In the genomic region with DNA sequence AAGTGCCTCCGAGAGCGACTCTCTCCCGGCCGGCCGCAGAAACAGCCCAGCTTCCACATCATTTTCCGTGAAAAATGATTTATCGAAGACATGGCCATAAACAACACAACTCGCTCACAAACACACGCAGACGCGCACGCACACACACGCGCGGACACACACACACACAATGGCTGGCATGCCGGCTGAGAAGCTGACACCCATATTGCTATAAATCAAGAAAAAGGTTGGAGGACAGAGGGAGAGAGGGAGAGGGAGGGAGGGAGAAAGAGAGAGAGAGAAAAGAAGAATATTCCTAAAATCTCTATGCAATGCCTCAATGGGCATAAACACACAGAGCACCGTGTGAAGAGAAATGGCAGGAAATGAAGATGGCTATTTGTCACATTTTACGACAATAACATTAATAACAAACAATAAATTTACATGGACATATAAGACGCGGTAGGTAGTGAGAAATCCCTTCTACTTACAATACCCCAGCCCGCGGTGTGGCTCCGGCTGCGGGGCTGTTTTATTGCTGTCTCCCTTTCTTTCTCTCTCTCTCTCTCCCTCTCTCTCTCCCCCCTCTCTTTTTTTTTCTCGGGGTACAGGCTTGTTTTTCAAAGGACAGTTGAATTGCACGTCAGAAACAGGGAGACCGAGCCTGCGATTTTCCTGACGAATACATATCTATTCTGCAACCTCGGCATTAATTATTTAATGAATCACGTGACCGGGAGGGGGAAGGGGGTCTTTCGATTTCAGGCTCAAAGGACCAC, we compare ENCODE assay signal across 14 cellular contexts. TPM values are rescaled to one million over a fixed set of nuclear protein-coding genes. Genes with fewer than 3 reads are reported as not detected.
DNase-seq lines count a peak whose midpoint lies in the region; ATAC-seq, FAIRE-seq and TF ChIP-seq lines count a peak whose summit lies in the region.
"Had no signal": no experiment of that assay in that cellular context is flagged by ENCODE, and none has a peak within 500 bp of the region (broad histone marks: within the 10 kb centered on the region; RNA-seq: fewer than 3 reads in every experiment).

No MANE protein-coding gene starts in this region.

- 11 to 14% (median 14%) methylated on average over 31 to 33 of the region's 33 CpGs for WGBS in heart left ventricle, 4 donors
- WGBS in adipose tissue, 3 donors = 8 to 17% (median 14%) methylated on average over 33 of the region's 33 CpGs
- 45 to 52% methylated on average over 15 to 33 of the region's 33 CpGs for WGBS in transverse colon (ENCODE audit: low coverage in 1 of 2), 2 donors

- FAIRE-seq in kidney (lab: Jason Lieb, UNC) (no peak), H54 (lab: Jason Lieb, UNC) (no peak)

- no peaks in the 10 kb centered on the region for H3K9me3 ChIP-seq in heart left ventricle
- no peaks in the 10 kb centered on the region for H3K9me3 ChIP-seq in kidney (ENCODE audit: control insufficient read depth in 1 of 2, low read length in 2 of 2)
- H3K9me3 ChIP-seq in transverse colon = no peaks in the 10 kb centered on the region

- DNase-seq in heart left ventricle (no peak), Right ventricle myocardium inferior (ENCODE audit: missing footprints) (no peak), kidney (no peak), transverse colon (no peak), H54 (ENCODE audit: insufficient read length, low spot score) (no peak), NCI-H345 (lab: John Stamatoyannopoulos, UW) (no peak)
- DNase-seq: activated CD4-positive, alpha-beta T cell treated with anti-CD3 and anti-CD28 coated beads for 36 hours; C1 segment of cervical spinal cord; KG1; SIG-M5; stimulated activated naive CD8-positive, alpha-beta T cell treated with anti-CD3 and anti-CD28 coated beads, Interleukin-15, amount 100 ng/mL, for 72 hours had no signal

- H3K27me3 ChIP-seq in heart left ventricle = peaks cover 9 to 100% (median 95%) of the 10 kb centered on the region in 9 donors
- H3K27me3 ChIP-seq in transverse colon = no peaks in the 10 kb centered on the region

- in situ Hi-C loops in transverse colon (cut with MboI; ENCODE audit: low pct_ligation_motif_present in 1 of 4, low pct_unique_long_range_greater_than_20kb in 1 of 4, low sequenced_read_pairs in 3 of 4) = no loop called here

- intact Hi-C loops in heart left ventricle (cut with DNase I) (no loop called here), Right ventricle myocardium inferior (cut with DNase I) (no loop called here), kidney (cut with DNase I) (no loop called here), transverse colon (cut with DNase I; ENCODE audit: low total_unique reads) (no loop called here)

- no peaks in the 10 kb centered on the region for H3K36me3 ChIP-seq in heart left ventricle
- peaks cover 2 to 5% of the 10 kb centered on the region in 2 donors for H3K36me3 ChIP-seq in kidney (ENCODE audit: control insufficient read depth in 1 of 2, insufficient read depth in 2 of 2, low read length in 2 of 2)
- no peaks in the 10 kb centered on the region for H3K36me3 ChIP-seq in transverse colon

- H3K4me3 ChIP-seq in heart left ventricle (peak overlapping the region in 4 of 12 donors; percentile 15 to 24 (median 18)), kidney (ENCODE audit: low read length in 2 of 2) (peak overlapping the region; percentile 10 to 44), transverse colon (peak overlapping the region in 2 of 4 donors; percentile 14 to 36)

- H3K9ac ChIP-seq in kidney (ENCODE audit: low read length in 2 of 2) = peak overlapping the region in 1 of 2 donors; percentile 70

- TF ChIP-seq POLR2A in heart left ventricle (IDR thresholded peaks at IDR 0.05) (no peak), transverse colon (IDR thresholded peaks at IDR 0.05) (no peak), H54 (IDR thresholded peaks at IDR 0.05; ENCODE audit: low read depth, low read length) (no peak)

- ATAC-seq in heart left ventricle (no peak), Right ventricle myocardium inferior (no peak), HG03342 (IDR thresholded peaks at IDR 0.05; ENCODE audit: unreplicated experiment) (no peak)
- ATAC-seq: activated CD4-positive, alpha-beta T cell treated with anti-CD3 and anti-CD28 coated beads for 36 hours; stimulated activated naive CD8-positive, alpha-beta T cell treated with anti-CD3 and anti-CD28 coated beads, Interleukin-15, amount 100 ng/mL, for 72 hours had no signal

- H3K27ac ChIP-seq in heart left ventricle = peak overlapping the region in 7 of 12 donors; percentile 43 to 97 (median 71)
- H3K27ac ChIP-seq in adipose tissue (ENCODE audit: low read depth, low read length) = peak overlapping the region; percentile 17
- peak overlapping the region; percentile 18 to 33 for H3K27ac ChIP-seq in kidney (ENCODE audit: low read depth in 2 of 2, low read length in 2 of 2)
- H3K27ac ChIP-seq in transverse colon = peak overlapping the region; percentile 89 to 95 (median 92)

- TF ChIP-seq CTCF in heart left ventricle (IDR thresholded peaks at IDR 0.05) (no peak), kidney (IDR thresholded peaks at IDR 0.05; ENCODE audit: borderline replicate concordance, extremely low read depth, insufficient read depth) (no peak), transverse colon (IDR thresholded peaks at IDR 0.05) (no peak)

- TF ChIP-seq EP300 in transverse colon (IDR thresholded peaks at IDR 0.05; ENCODE audit: low read depth) = no peak

- H3K4me1 ChIP-seq in heart left ventricle (peaks cover 0 to 39% (median 0%) of the 10 kb centered on the region in 12 donors), kidney (ENCODE audit: control insufficient read depth in 1 of 2, insufficient read depth in 1 of 2, low read depth in 1 of 2, low read length in 2 of 2) (peaks cover 38 to 40% of the 10 kb centered on the region in 2 donors), transverse colon (peaks cover 35 to 95% (median 71%) of the 10 kb centered on the region in 4 donors)

RNA-seq across cellular contexts. Expression of gene HOXB4, which starts 9.5 kb away (rescaled TPM):
- total RNA-seq in heart left ventricle (1 to 10 TPM in 2 of 9 donors, under 1 TPM in 6, not detected in 1; 0.27 to 2.8 (median 0.66) TPM), Right ventricle myocardium inferior (0.38 TPM), kidney (22.6 TPM), transverse colon (1 to 10 TPM in 3 of 4 donors, not detected in 1; 1.9 to 4.8 (median 2.0) TPM)
- polyA plus RNA-seq in heart left ventricle (under 1 TPM; 0.29 to 0.30 TPM), adipose tissue (1 to 10 TPM; 1.1 to 5.4 (median 3.6) TPM), kidney (ENCODE audit: insufficient read depth, low read depth, low replicate concordance) (4.4 TPM)

RNA-seq across cellular contexts. Expression of gene HOXB3, which starts 21.4 kb away (rescaled TPM):
- 1 to 10 TPM in 7 of 9 donors, under 1 TPM in 2; 0.11 to 5.5 (median 2.0) TPM for total RNA-seq in heart left ventricle
- 1 to 10 TPM in 1 of 2 donors, under 1 TPM in 1; 0.61 to 2.0 TPM for polyA plus RNA-seq in heart left ventricle
- 1.2 TPM for total RNA-seq in Right ventricle myocardium inferior
- 10 to 100 TPM in 1 of 3 donors, 1 to 10 TPM in 2; 2.6 to 10.2 (median 9.6) TPM for polyA plus RNA-seq in adipose tissue
- 99.0 TPM for total RNA-seq in kidney
- polyA plus RNA-seq in kidney (ENCODE audit: insufficient read depth, low read depth, low replicate concordance) = 12.1 TPM
- 10 to 100 TPM; 25.7 to 57.1 (median 34.9) TPM for total RNA-seq in transverse colon

RNA-seq across cellular contexts. Expression of gene HOXB2, which starts 23.8 kb away (rescaled TPM):
- total RNA-seq in heart left ventricle (1 to 10 TPM in 8 of 9 donors, under 1 TPM in 1; 0.81 to 6.9 (median 3.2) TPM), Right ventricle myocardium inferior (2.5 TPM), kidney (61.9 TPM), transverse colon (10 to 100 TPM in 3 of 4 donors, not detected in 1; 13.5 to 93.9 (median 13.8) TPM)
- polyA plus RNA-seq in heart left ventricle (1 to 10 TPM; 2.0 to 3.0 TPM), adipose tissue (10 to 100 TPM in 2 of 3 donors, 1 to 10 TPM in 1; 5.0 to 33.9 (median 24.3) TPM), kidney (ENCODE audit: insufficient read depth, low read depth, low replicate concordance) (30.7 TPM)
- total RNA-seq: NCI-H460 had no signal

RNA-seq across cellular contexts. Expression of gene HOXB5, which starts 24.9 kb away (rescaled TPM):
- 1 to 10 TPM in 1 of 9 donors, under 1 TPM in 2, not detected in 6; 0.17 to 1.0 (median 0.35) TPM for total RNA-seq in heart left ventricle
- under 1 TPM; 0.04 to 0.08 TPM for polyA plus RNA-seq in heart left ventricle
- not detected for total RNA-seq in Right ventricle myocardium inferior
- 1 to 10 TPM in 2 of 3 donors, under 1 TPM in 1; 0.59 to 3.9 (median 2.2) TPM for polyA plus RNA-seq in adipose tissue
- total RNA-seq in kidney = 27.0 TPM
- polyA plus RNA-seq in kidney (ENCODE audit: insufficient read depth, low read depth, low replicate concordance) = 12.3 TPM
- total RNA-seq in transverse colon = 10 to 100 TPM; 10.5 to 35.4 (median 18.7) TPM
- total RNA-seq: activated CD4-positive, alpha-beta T cell treated with anti-CD3 and anti-CD28 coated beads for 36 hours had no signal

RNA-seq across cellular contexts. Expression of gene HOXB6, which starts 36.1 kb away (rescaled TPM):
- total RNA-seq in heart left ventricle = 1 to 10 TPM in 2 of 9 donors, under 1 TPM in 6, not detected in 1; 0.30 to 2.0 (median 0.62) TPM
- polyA plus RNA-seq in heart left ventricle = under 1 TPM; 0.38 to 0.57 TPM
- 0.57 TPM for total RNA-seq in Right ventricle myocardium inferior
- 10 to 100 TPM in 2 of 3 donors, 1 to 10 TPM in 1; 1.8 to 14.7 (median 10.4) TPM for polyA plus RNA-seq in adipose tissue
- 90.2 TPM for total RNA-seq in kidney
- 44.0 TPM for polyA plus RNA-seq in kidney (ENCODE audit: insufficient read depth, low read depth, low replicate concordance)
- total RNA-seq in transverse colon = 10 to 100 TPM; 42.7 to 78.4 (median 62.5) TPM
- total RNA-seq: activated CD4-positive, alpha-beta T cell treated with anti-CD3 and anti-CD28 coated beads for 36 hours had no signal

Comparison
In these comparisons a context has a peak if more than half of its experiments do, and no peak if none do; other contexts are left out.
1. H3K27ac ChIP-seq: peak in every context shown above with its lines; median percentile 92 in transverse colon; 71 in heart left ventricle; 26 in kidney; 17 in adipose tissue.
2. RNA of gene HOXB3, which starts 21.4 kb away (total RNA-seq): 99.0 TPM in kidney (single experiment) and 25.7 to 57.1 TPM in transverse colon; 0.11 to 5.5 TPM in heart left ventricle and 1.2 TPM in Right ventricle myocardium inferior (single experiment); every median in the first group is over 4 times any median in the second.